In the genomic region with DNA sequence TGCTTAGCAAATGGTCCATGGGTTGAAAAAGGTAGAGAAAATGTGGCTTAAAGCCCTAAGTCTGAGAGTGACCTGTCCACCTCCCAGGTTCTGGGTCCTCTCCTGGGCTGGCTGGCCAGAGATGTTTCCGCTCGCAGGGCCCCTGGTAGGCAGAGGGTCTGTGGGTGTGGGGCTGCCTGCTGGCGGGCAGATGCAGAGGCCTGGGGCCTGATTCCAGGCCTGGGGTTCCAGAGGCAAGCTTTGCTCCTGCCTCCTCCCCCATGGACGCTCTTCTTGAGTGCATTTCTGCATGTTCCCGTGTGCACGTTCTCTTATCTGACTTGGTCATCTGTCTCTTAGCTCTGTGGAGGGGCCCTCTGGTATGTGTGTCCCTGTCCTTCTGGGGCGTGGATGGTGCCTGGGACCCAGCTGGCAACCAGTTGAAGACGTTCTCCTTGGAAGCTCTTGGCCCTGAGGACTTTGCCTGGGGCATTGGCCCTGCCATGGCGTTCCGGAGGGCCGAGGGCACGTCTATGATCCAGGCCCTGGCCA, we compare ENCODE assay signal across 14 cellular contexts. TPM values are rescaled to one million over a fixed set of nuclear protein-coding genes. Genes with fewer than 3 reads are reported as not detected.
DNase-seq lines count a peak whose midpoint lies in the region; TF ChIP-seq lines count a peak whose summit lies in the region.
"Had no signal": no experiment of that assay in that cellular context is flagged by ENCODE, and none has a peak within 500 bp of the region (broad histone marks: within the 10 kb centered on the region; RNA-seq: fewer than 3 reads in every experiment).

No MANE protein-coding gene starts in this region.

- CTCF ChIA-PET in RWPE1 (lab: Yijun Ruan, JAX) = no interaction called here
- CTCF ChIA-PET in Caco-2 (lab: Charles Lee) = interaction anchor here (0.5 kb wide), 1 partner anchor 11 kb away, joined by 3 read pairs; no protein-coding TSS in a partner anchor

- H3K36me3 Mint-ChIP-seq in endodermal cell (ENCODE audit: low read depth) (peaks cover 23% of the 10 kb centered on the region), HFFc6 (ENCODE audit: low read depth) (peaks cover 9% of the 10 kb centered on the region; the same call in 1 of the 2 replicates), Caco-2 (ENCODE audit: insufficient read depth, unreplicated experiment) (peaks cover 46% of the 10 kb centered on the region)

- DNase-seq in H7 = peak; percentile 22
- no peak for DNase-seq in RWPE1 (ENCODE audit: low spot score)
- DNase-seq in endodermal cell = no peak
- peak; percentile 35 for DNase-seq in osteoblast (ENCODE audit: insufficient read length, low spot score, missing footprints)
- no peak for DNase-seq in HFFc6
- DNase-seq in Caco-2 = no peak
- no peak for DNase-seq in iPS-NIHi11 (ENCODE audit: low spot score)
- DNase-seq: CD8-positive, alpha-beta T cell; DND-41; NCI-H1417; NCI-H187 treated with DMSO at 0.1 percent for 48 hours had no signal

- WGBS in endodermal cell (ENCODE audit: insufficient coverage in 1 of 2, insufficient read length in 1 of 2), 2 experiments = 91 to 98% methylated on average over 9 to 12 of the region's 12 CpGs

- peaks cover 34% of the 10 kb centered on the region for H3K79me2 ChIP-seq in osteoblast (ENCODE audit: insufficient read depth, low read length)

- H3K9ac ChIP-seq in endodermal cell (ENCODE audit: extremely low read depth, low read length, poor library complexity, severe bottlenecking) = no peak overlapping the region

- H3K9me3 Mint-ChIP-seq in endodermal cell (no peaks in the 10 kb centered on the region), HFFc6 (no peaks in the 10 kb centered on the region), Caco-2 (ENCODE audit: unreplicated experiment) (no peaks in the 10 kb centered on the region)
- H3K9me3 Mint-ChIP-seq: CD8-positive, alpha-beta T cell; IgD-negative memory B cell had no signal

- H3K4me3 Mint-ChIP-seq in endodermal cell = no peak overlapping the region
- no peak overlapping the region; the same call in 1 of the 2 replicates for H3K4me3 Mint-ChIP-seq in HFFc6
- no peak overlapping the region for H3K4me3 Mint-ChIP-seq in Caco-2 (ENCODE audit: unreplicated experiment)
- H3K4me3 Mint-ChIP-seq: CD8-positive, alpha-beta T cell had no signal

- no peak overlapping the region for H2AFZ ChIP-seq in osteoblast (ENCODE audit: low read length)

- H3K4me3 ChIP-seq in H7 (ENCODE audit: insufficient read depth, low read depth, low read length) (no peak overlapping the region), endodermal cell (ENCODE audit: low read length) (no peak overlapping the region), osteoblast (ENCODE audit: insufficient read depth, low read length) (no peak overlapping the region), Caco-2 (ENCODE audit: low read depth, low read length) (no peak overlapping the region)
- H3K4me3 ChIP-seq: HAP-1, SJSA1 had no signal

- H3K27me3 ChIP-seq in H7 (ENCODE audit: control insufficient read depth, insufficient read depth, low read length) (no peaks in the 10 kb centered on the region), endodermal cell (ENCODE audit: control insufficient read depth, insufficient read depth, low read length, poor library complexity, severe bottlenecking) (no peaks in the 10 kb centered on the region), osteoblast (ENCODE audit: insufficient read depth, low read length) (no peaks in the 10 kb centered on the region), Caco-2 (replicated peaks; ENCODE audit: control insufficient read depth, insufficient read depth, low read length) (no peaks in the 10 kb centered on the region)
- H3K27me3 ChIP-seq: SJSA1 had no signal

- no peak overlapping the region for H3K4me2 ChIP-seq in osteoblast (ENCODE audit: insufficient read depth, low read length)

- H3K4me1 ChIP-seq in endodermal cell (ENCODE audit: control insufficient read depth, insufficient read depth, low read length) = peaks cover 7% of the 10 kb centered on the region
- peaks cover 21% of the 10 kb centered on the region for H3K4me1 ChIP-seq in osteoblast (ENCODE audit: insufficient read depth, low read length)
- peaks cover 11% of the 10 kb centered on the region; the same call in 1 of the 2 replicates for H3K4me1 ChIP-seq in Caco-2

- H3K4me1 Mint-ChIP-seq in endodermal cell (peaks cover 18% of the 10 kb centered on the region), HFFc6 (ENCODE audit: low read depth) (peaks cover 24% of the 10 kb centered on the region), Caco-2 (ENCODE audit: low read depth, unreplicated experiment) (peaks cover 9% of the 10 kb centered on the region)

- H3K9me3 ChIP-seq in endodermal cell (ENCODE audit: control insufficient read depth, low read length) (no peaks in the 10 kb centered on the region), osteoblast (ENCODE audit: low read depth, low read length) (no peaks in the 10 kb centered on the region), Caco-2 (no peaks in the 10 kb centered on the region)
- H3K9me3 ChIP-seq: HAP-1, SJSA1 had no signal

- POLR2A ChIA-PET in RWPE1 (lab: Yijun Ruan, JAX; ENCODE audit: low non-redundant PET) = no interaction called here
- POLR2A ChIA-PET in Caco-2 (lab: Charles Lee) = no interaction called here

- H3K36me3 ChIP-seq in H7 (replicated peaks; ENCODE audit: control insufficient read depth, insufficient read depth, low read length) (peaks cover 5% of the 10 kb centered on the region), endodermal cell (ENCODE audit: control insufficient read depth, insufficient read depth, low read length) (peaks cover 20% of the 10 kb centered on the region), osteoblast (ENCODE audit: insufficient read depth, low read length) (peaks cover 15% of the 10 kb centered on the region), Caco-2 (ENCODE audit: control insufficient read depth, insufficient read depth, low read length) (peaks cover 1% of the 10 kb centered on the region)

- no peaks in the 10 kb centered on the region for H3K27me3 Mint-ChIP-seq in endodermal cell (ENCODE audit: insufficient read depth)
- no peaks in the 10 kb centered on the region for H3K27me3 Mint-ChIP-seq in HFFc6 (ENCODE audit: insufficient read depth)
- no peaks in the 10 kb centered on the region for H3K27me3 Mint-ChIP-seq in Caco-2 (ENCODE audit: insufficient read depth, unreplicated experiment)
- H3K27me3 Mint-ChIP-seq: IgD-negative memory B cell had no signal

- peak overlapping the region; percentile 78 for H3K27ac ChIP-seq in RWPE1
- no peak overlapping the region for H3K27ac ChIP-seq in endodermal cell (ENCODE audit: low read depth, low read length)
- no peak overlapping the region for H3K27ac ChIP-seq in osteoblast (ENCODE audit: low read depth, low read length)
- H3K27ac ChIP-seq: SJSA1 had no signal

- H4K20me1 ChIP-seq in osteoblast (ENCODE audit: insufficient read depth, low read length) = peaks cover 20% of the 10 kb centered on the region

- BruUV-seq in Caco-2 (replicated peaks; lab: Mats Ljungman, UMichigan) = no TSS peak

- TF ChIP-seq CTCF in RWPE1 (conservative IDR thresholded peaks at IDR 0.05; ENCODE audit: low read depth) (no peak), endodermal cell (conservative IDR thresholded peaks at IDR 0.05) (no peak), osteoblast (IDR thresholded peaks at IDR 0.05; ENCODE audit: extremely low read depth, low read depth, low read length) (no peak), HFFc6 (IDR thresholded peaks at IDR 0.05) (no peak), Caco-2 (IDR thresholded peaks at IDR 0.05; ENCODE audit: insufficient read depth in 1 of 2, low read depth in 1 of 2, low read length in 1 of 2, severe bottlenecking in 1 of 2, unreplicated experiment in 1 of 2) (no peak)

- H3K27ac Mint-ChIP-seq in endodermal cell = peak overlapping the region; percentile 4
- no peak overlapping the region for H3K27ac Mint-ChIP-seq in HFFc6
- H3K27ac Mint-ChIP-seq in Caco-2 (ENCODE audit: unreplicated experiment) = no peak overlapping the region
- H3K27ac Mint-ChIP-seq: CD8-positive, alpha-beta T cell; IgD-negative memory B cell had no signal

- intact Hi-C loops in Caco-2 (cut with micrococcal nuclease; ENCODE audit: unreplicated experiment) = no loop called here

RNA-seq across cellular contexts. Expression of a gene that starts 3.8 kb away (rescaled TPM):
- total RNA-seq in H7 (2014; rRNA removed; shearing (Covaris generic)) = 26.4 and 33.8 TPM in 2 replicates
- total RNA-seq in endodermal cell (10 to 100 TPM; 41.4 to 41.5 TPM), osteoblast (21.2 and 22.4 TPM in 2 replicates), Caco-2 (2022) (25.1 and 34.8 TPM in 2 replicates)
- 23.0 TPM for polyA plus RNA-seq in endodermal cell (2013, experiment 1 of 2)
- 17.8 TPM for polyA plus RNA-seq in endodermal cell (2013, experiment 2 of 2)
- 10 to 100 TPM; 20.2 to 30.2 (median 22.2) TPM for total RNA-seq in HFFc6 (2021; fragmentation: NEBNext Ultra II Directional; extraction: Animal tissue kit (Norgen Biotek cat#: 25700))

RNA-seq across cellular contexts. Expression of a gene that starts 12.0 kb away (rescaled TPM):
- 79.1 and 80.1 TPM in 2 replicates for total RNA-seq in H7 (2014; rRNA removed; shearing (Covaris generic))
- total RNA-seq in endodermal cell (10 to 100 TPM; 86.9 to 98.1 TPM), osteoblast (37.3 and 38.6 TPM in 2 replicates), Caco-2 (2022) (64.2 and 66.7 TPM in 2 replicates)
- 82.3 TPM for polyA plus RNA-seq in endodermal cell (2013, experiment 1 of 2)
- polyA plus RNA-seq in endodermal cell (2013, experiment 2 of 2) = 77.3 TPM
- 10 to 100 TPM; 38.1 to 56.1 (median 42.7) TPM for total RNA-seq in HFFc6 (2021; fragmentation: NEBNext Ultra II Directional; extraction: Animal tissue kit (Norgen Biotek cat#: 25700))

RNA-seq across cellular contexts. Expression of a gene that starts 40.7 kb away (rescaled TPM):
- 41.3 and 42.5 TPM in 2 replicates for total RNA-seq in H7 (2014; rRNA removed; shearing (Covaris generic))
- total RNA-seq in endodermal cell (10 to 100 TPM; 30.1 to 30.4 TPM), osteoblast (10.3 and 10.5 TPM in 2 replicates), Caco-2 (2022) (44.7 and 45.1 TPM in 2 replicates)
- 28.6 TPM for polyA plus RNA-seq in endodermal cell (2013, experiment 1 of 2)
- 25.3 TPM for polyA plus RNA-seq in endodermal cell (2013, experiment 2 of 2)
- 10 to 100 TPM; 13.9 to 20.8 (median 15.6) TPM for total RNA-seq in HFFc6 (2021; fragmentation: NEBNext Ultra II Directional; extraction: Animal tissue kit (Norgen Biotek cat#: 25700))

Comparison
In these comparisons a context has a peak if more than half of its experiments do, and no peak if none do; other contexts are left out.
1. DNase-seq: peak in H7 (single experiment) and osteoblast (single experiment); none in RWPE1 (single experiment), endodermal cell (single experiment), HFFc6 (single experiment), Caco-2 (0 of 2) and iPS-NIHi11 (single experiment).